Comparison of ENCODE assay signal across 22 cellular contexts in genomic region chr15:52674831-52675230, GRCh38. TPM values are rescaled to one million over a fixed set of nuclear protein-coding genes. Genes with fewer than 3 reads are reported as not detected.
A peak's percentile ranks its signal among the peaks of the same experiment; 100 is the strongest.
DNase-seq lines count a peak whose midpoint lies in the region; ATAC-seq and TF ChIP-seq lines count a peak whose summit lies in the region.
"Had no signal": no experiment of that assay in that cellular context is flagged by ENCODE, and none has a peak within 500 bp of the region (broad histone marks: within the 10 kb centered on the region; RNA-seq: fewer than 3 reads in every experiment).

No MANE protein-coding gene starts in this region.

- DNase-seq in T-helper 17 cell (no peak), gastrocnemius medialis (no peak), KG1 (lab: John Stamatoyannopoulos, UW) (no peak), Calu3 (no peak)
- no peak for DNase-seq in T-helper 2 cell treated with Interferon-gamma antibody and Interleukin-4, amounts not matched to agents 5 μg/mL and 100 μg/mL, for 36 hours (ENCODE audit: low spot score)
- DNase-seq: CD8-positive, alpha-beta T cell; DMS153; Kasumi-1; MG63; NCI-H1048; NCI-H1436; NCI-H1930; NCI-H226; NCI-H524 treated with DMSO at 0.1 percent for 48 hours; NCI-H82; RPMI8226; SHP77 had no signal

- no peaks in the 10 kb centered on the region for H3K9me3 Mint-ChIP-seq in T-helper 2 cell treated with Interferon-gamma antibody and Interleukin-4, amounts not matched to agents 5 μg/mL and 100 μg/mL, for 36 hours
- H3K9me3 Mint-ChIP-seq in Calu3 (ENCODE audit: low read depth, unreplicated experiment): no peaks in the 10 kb centered on the region
- H3K9me3 Mint-ChIP-seq: CD8-positive, alpha-beta T cell; GM23338 had no signal

- H3K4me3 Mint-ChIP-seq in T-helper 17 cell (no peak overlapping the region), Calu3 (ENCODE audit: low read depth, unreplicated experiment) (no peak overlapping the region)
- H3K4me3 Mint-ChIP-seq in T-helper 2 cell treated with Interferon-gamma antibody and Interleukin-4, amounts not matched to agents 5 μg/mL and 100 μg/mL, for 36 hours: no peak overlapping the region
- H3K4me3 Mint-ChIP-seq: GM23338 had no signal

- H3K9me2 ChIP-seq in DOHH2 (replicated peaks; ENCODE audit: control insufficient read depth, low read length): no peaks in the 10 kb centered on the region
- H3K9me2 ChIP-seq in Loucy (replicated peaks; ENCODE audit: low read depth, low read length): no peaks in the 10 kb centered on the region

- H3K4me3 ChIP-seq in DOHH2 (ENCODE audit: low read length): no peak overlapping the region
- peak overlapping the region; percentile 89 for H3K4me3 ChIP-seq in Loucy (ENCODE audit: low read length, poor library complexity, severe bottlenecking)
- H3K4me3 ChIP-seq in gastrocnemius medialis: peak overlapping the region; percentile 19 to 98 (median 94)
- H3K4me3 ChIP-seq: BLaER1 treated with 17β-estradiol and CSF1 and Interleukin-3, amounts not matched to agents 10 nM and 100 nM; GM23338; HAP-1; MG63 had no signal

- H3K36me3 ChIP-seq in DOHH2 (ENCODE audit: control insufficient read depth, low read length): peaks cover 83% of the 10 kb centered on the region
- peaks cover 4% of the 10 kb centered on the region; the same call in 1 of the 2 replicates for H3K36me3 ChIP-seq in Loucy (ENCODE audit: insufficient read depth, low read length)
- peaks cover 5 to 81% of the 10 kb centered on the region in 2 donors for H3K36me3 ChIP-seq in gastrocnemius medialis
- H3K36me3 ChIP-seq: HAP-1 had no signal

- intact Hi-C loops in gastrocnemius medialis (cut with DNase I; ENCODE audit: low total_unique reads) (loop anchor here (5.0 to 10.0 kb wide), 3 partner anchors 33 to 338 kb away; no protein-coding TSS in a partner anchor), Calu3 (cut with micrococcal nuclease; ENCODE audit: unreplicated experiment) (loop anchor here (5.0 to 10.0 kb wide), 2 partner anchors 108 to 420 kb away; partner anchors contain the start of gene ARPP19)

- H3K4me1 ChIP-seq in DOHH2 (ENCODE audit: control insufficient read depth, low read length) (peaks cover 45% of the 10 kb centered on the region), Loucy (ENCODE audit: insufficient read depth, low read length, poor library complexity, severe bottlenecking) (peaks cover 47% of the 10 kb centered on the region), gastrocnemius medialis (peaks cover 58 to 73% of the 10 kb centered on the region in 2 donors)

- CTCF ChIA-PET in Calu3 (lab: Charles Lee): no interaction called here

- H3K27me3 ChIP-seq in DOHH2 (ENCODE audit: control insufficient read depth, low read length): no peaks in the 10 kb centered on the region
- no peaks in the 10 kb centered on the region for H3K27me3 ChIP-seq in Loucy (ENCODE audit: insufficient read depth, low read length, poor library complexity, severe bottlenecking)
- no peaks in the 10 kb centered on the region for H3K27me3 ChIP-seq in gastrocnemius medialis
- H3K27me3 ChIP-seq: BLaER1 treated with 17β-estradiol and CSF1 and Interleukin-3, amounts not matched to agents 10 nM and 100 nM; MG63 had no signal

- in situ Hi-C loops in gastrocnemius medialis (cut with MboI; ENCODE audit: low sequenced_read_pairs in 4 of 4): loop anchor here in 1 of 4 donors (25.0 kb wide), 1 partner anchor 113 kb away; the partner anchor contains the start of gene ARPP19

- no peak for TF ChIP-seq CTCF in DOHH2 (IDR thresholded peaks at IDR 0.05; ENCODE audit: low read depth, low read length, poor library complexity, severe bottlenecking)
- TF ChIP-seq CTCF in Loucy (conservative IDR thresholded peaks at IDR 0.05; ENCODE audit: low read length): no peak
- TF ChIP-seq CTCF in gastrocnemius medialis (IDR thresholded peaks at IDR 0.05 in 4 of 5, conservative IDR thresholded peaks at IDR 0.05 in 1 of 5): no peak
- no peak for TF ChIP-seq CTCF in Calu3 (IDR thresholded peaks at IDR 0.05; ENCODE audit: unreplicated experiment)

- no peak overlapping the region for H3K9ac ChIP-seq in Loucy (ENCODE audit: low read depth, low read length, poor library complexity, severe bottlenecking)
- H3K9ac ChIP-seq: BLaER1 treated with 17β-estradiol and CSF1 and Interleukin-3, amounts not matched to agents 10 nM and 100 nM had no signal

- H3K9me3 ChIP-seq in DOHH2 (ENCODE audit: control insufficient read depth, insufficient read depth, low read length): no peaks in the 10 kb centered on the region
- H3K9me3 ChIP-seq in Loucy (ENCODE audit: insufficient read depth, low read depth, low read length): no peaks in the 10 kb centered on the region
- H3K9me3 ChIP-seq in T-helper 17 cell (ENCODE audit: control insufficient read depth, low read length, poor library complexity, severe bottlenecking): no peaks in the 10 kb centered on the region
- H3K9me3 ChIP-seq in gastrocnemius medialis: no peaks in the 10 kb centered on the region
- H3K9me3 ChIP-seq: BLaER1 treated with 17β-estradiol and CSF1 and Interleukin-3, amounts not matched to agents 10 nM and 100 nM; HAP-1; MG63 had no signal

- peaks cover 7% of the 10 kb centered on the region for H3F3A ChIP-seq in DOHH2 (ENCODE audit: control insufficient read depth, insufficient read depth)
- 0 out of 2 replicates have a peak, but pooled peaks cover 7% of the 10 kb centered on the region for H3F3A ChIP-seq in Loucy (ENCODE audit: low read depth)

- TF ChIP-seq POLR2A in gastrocnemius medialis (IDR thresholded peaks at IDR 0.05): no peak

- H4K20me1 ChIP-seq in DOHH2 (ENCODE audit: control insufficient read depth, insufficient read depth, low read depth, low read length) (no peaks in the 10 kb centered on the region; the same call in 1 of the 2 replicates), Loucy (ENCODE audit: insufficient read depth, low read length, poor library complexity, severe bottlenecking) (peaks cover 24% of the 10 kb centered on the region)

- peaks cover 38% of the 10 kb centered on the region for H3K4me1 Mint-ChIP-seq in T-helper 17 cell
- peaks cover 15% of the 10 kb centered on the region for H3K4me1 Mint-ChIP-seq in T-helper 2 cell treated with Interferon-gamma antibody and Interleukin-4, amounts not matched to agents 5 μg/mL and 100 μg/mL, for 36 hours (ENCODE audit: low read depth)
- H3K4me1 Mint-ChIP-seq in Calu3 (ENCODE audit: low read depth, unreplicated experiment): no peaks in the 10 kb centered on the region

- H3K36me3 Mint-ChIP-seq in T-helper 17 cell (ENCODE audit: low read depth) (peaks cover 15% of the 10 kb centered on the region), Calu3 (ENCODE audit: insufficient read depth, unreplicated experiment) (peaks cover 20% of the 10 kb centered on the region)
- H3K36me3 Mint-ChIP-seq in T-helper 2 cell treated with Interferon-gamma antibody and Interleukin-4, amounts not matched to agents 5 μg/mL and 100 μg/mL, for 36 hours (ENCODE audit: low read depth): peaks cover 41% of the 10 kb centered on the region

- H3K79me2 ChIP-seq in DOHH2 (ENCODE audit: control insufficient read depth, low read length): peaks cover 85% of the 10 kb centered on the region
- peaks cover 61% of the 10 kb centered on the region for H3K79me2 ChIP-seq in Loucy (ENCODE audit: insufficient read depth, low read length)

- no TSS peak for BruUV-seq in Calu3 (replicated peaks; lab: Mats Ljungman, UMichigan)

- peak overlapping the region; percentile 67 for H3K27ac Mint-ChIP-seq in T-helper 17 cell
- no peak overlapping the region for H3K27ac Mint-ChIP-seq in T-helper 2 cell treated with Interferon-gamma antibody and Interleukin-4, amounts not matched to agents 5 μg/mL and 100 μg/mL, for 36 hours
- H3K27ac Mint-ChIP-seq in Calu3 (ENCODE audit: unreplicated experiment): no peak overlapping the region
- H3K27ac Mint-ChIP-seq: GM23338 had no signal

- H2AFZ ChIP-seq in Loucy (ENCODE audit: low read length): no peak overlapping the region
- H2AFZ ChIP-seq: GM23338 had no signal

- no peak for ATAC-seq in T-helper 17 cell
- ATAC-seq in gastrocnemius medialis: no peak
- ATAC-seq: CD8-positive, alpha-beta T cell; GM23338 had no signal

- H3K4me2 ChIP-seq in DOHH2 (ENCODE audit: low read length) (peak overlapping the region; percentile 30; the same call in 1 of the 2 replicates), Loucy (ENCODE audit: low read depth, low read length, poor library complexity, severe bottlenecking) (peak overlapping the region; percentile 83)
- H3K4me2 ChIP-seq: GM23338 had no signal

- H3K27me3 Mint-ChIP-seq in T-helper 17 cell (no peaks in the 10 kb centered on the region), Calu3 (ENCODE audit: unreplicated experiment) (no peaks in the 10 kb centered on the region)
- no peaks in the 10 kb centered on the region for H3K27me3 Mint-ChIP-seq in T-helper 2 cell treated with Interferon-gamma antibody and Interleukin-4, amounts not matched to agents 5 μg/mL and 100 μg/mL, for 36 hours (ENCODE audit: low read depth)

- H3K27ac ChIP-seq in DOHH2 (ENCODE audit: low read depth, low read length) (no peak overlapping the region), gastrocnemius medialis (peak overlapping the region; percentile 98 to 100 (median 99))
- H3K27ac ChIP-seq: BLaER1 treated with 17β-estradiol and CSF1 and Interleukin-3, amounts not matched to agents 10 nM and 100 nM had no signal

RNA-seq across cellular contexts. Expression of gene ATOSA, which starts 4.4 kb away (rescaled TPM):
- 100 to 1,000 TPM; 101 to 120 TPM for total RNA-seq in T-helper 17 cell
- total RNA-seq in gastrocnemius medialis: 100 to 1,000 TPM in 3 of 4 donors, 10 to 100 TPM in 1; 61.9 to 491 (median 137) TPM
- 21.8 and 22.2 TPM in 2 replicates for total RNA-seq in Calu3 (2022)
